Comparison of ENCODE assay signal across 34 cellular contexts in the genomic region with DNA sequence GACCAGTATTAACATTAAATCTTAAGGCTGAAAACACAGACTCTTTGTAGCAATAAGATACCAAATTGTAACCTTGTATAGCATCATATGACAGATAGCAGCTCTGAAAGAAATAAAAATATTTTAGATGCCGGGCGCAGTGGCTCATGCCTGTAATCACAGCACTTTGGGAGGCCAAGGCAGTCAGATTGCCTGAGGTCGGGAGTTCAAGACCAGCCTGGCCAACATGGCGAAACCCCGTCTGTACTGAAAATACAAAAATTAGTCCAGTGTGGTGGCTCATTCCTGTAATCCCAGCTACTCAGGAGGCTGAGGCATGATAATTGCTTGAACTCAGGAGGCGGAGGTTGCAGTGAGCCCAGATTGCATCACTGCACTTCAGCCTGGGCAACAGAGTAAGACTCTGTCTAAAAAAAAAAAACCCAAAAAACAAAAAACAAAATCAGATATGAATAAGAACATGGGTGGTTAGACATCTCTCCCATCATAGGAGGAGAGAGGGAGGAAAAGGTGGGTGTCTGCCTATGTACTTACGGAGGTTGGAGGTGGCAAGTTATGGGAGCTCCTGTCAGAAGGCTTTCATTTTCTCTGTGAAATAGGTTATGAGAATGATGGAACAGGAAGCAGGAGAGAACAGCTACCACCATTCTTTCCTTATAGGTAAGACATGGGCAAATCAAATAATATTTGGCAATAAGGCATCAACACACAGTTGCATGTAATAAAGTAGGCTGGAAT. TPM values are rescaled to one million over a fixed set of nuclear protein-coding genes. Genes with fewer than 3 reads are reported as not detected.
"Had no signal": no experiment of that assay in that cellular context is flagged by ENCODE, and none has a peak within 500 bp of the region (broad histone marks: within the 10 kb centered on the region; RNA-seq: fewer than 3 reads in every experiment).

No MANE protein-coding gene starts in this region.

- H3K9me3 Mint-ChIP-seq: memory B cell; nephron progenitor cell; stimulated activated effector memory CD8-positive, alpha-beta T cell treated with anti-CD3 and anti-CD28 coated beads, Interleukin-12 subunit alpha, Interleukin-12 subunit beta, amount 100 ng/mL, for 72 hours had no signal

- H3K36me3 Mint-ChIP-seq: memory B cell; naive thymus-derived CD4-positive, alpha-beta T cell; stimulated activated effector memory CD8-positive, alpha-beta T cell treated with anti-CD3 and anti-CD28 coated beads, Interleukin-12 subunit alpha, Interleukin-12 subunit beta, amount 100 ng/mL, for 72 hours had no signal

- H3K9me3 ChIP-seq: esophagus muscularis mucosa, gastroesophageal sphincter, heart left ventricle, prostate gland, sigmoid colon, stomach, tibial nerve, upper lobe of right lung, uterus had no signal

- DNase-seq: cortex of kidney; dorsolateral prefrontal cortex; effector memory CD4-positive, alpha-beta T cell; foreskin keratinocyte; heart left ventricle; kidney; naive thymus-derived CD4-positive, alpha-beta T cell; nephron progenitor cell; nucleus accumbens; right cardiac atrium; sigmoid colon; stimulated activated CD4-positive, alpha-beta T cell treated with anti-CD3 and anti-CD28 coated beads, Interleukin-2, amount 100 ng/mL, for 24 hours; stimulated activated CD4-positive, alpha-beta T cell treated with anti-CD3 and anti-CD28 coated beads, Interleukin-4, amount 100 ng/mL, for 24 hours; stimulated activated naive CD4-positive, alpha-beta T cell treated with Interleukin-2 at 50 U/mL for 16 hours; stomach; upper lobe of right lung; uterus had no signal

- H2AFZ ChIP-seq: hepatocyte had no signal

- ATAC-seq: foreskin keratinocyte; gastroesophageal sphincter; heart left ventricle; left lobe of liver; naive thymus-derived CD4-positive, alpha-beta T cell; right cardiac atrium; stimulated activated effector memory CD8-positive, alpha-beta T cell treated with anti-CD3 and anti-CD28 coated beads, Interleukin-12 subunit alpha, Interleukin-12 subunit beta, amount 100 ng/mL, for 72 hours; upper lobe of right lung had no signal

- H3K27ac Mint-ChIP-seq: memory B cell; nephron progenitor cell; stimulated activated effector memory CD8-positive, alpha-beta T cell treated with anti-CD3 and anti-CD28 coated beads, Interleukin-12 subunit alpha, Interleukin-12 subunit beta, amount 100 ng/mL, for 72 hours had no signal

- H3K4me3 ChIP-seq: dorsolateral prefrontal cortex, esophagus muscularis mucosa, gastroesophageal sphincter, heart left ventricle, hepatocyte, lung, prostate gland, sigmoid colon, stomach, tibial nerve, upper lobe of right lung, uterus had no signal

- H3K27me3 ChIP-seq: dorsolateral prefrontal cortex, esophagus muscularis mucosa, foreskin keratinocyte, gastroesophageal sphincter, heart left ventricle, hepatocyte, sigmoid colon, upper lobe of right lung, uterus had no signal

- H3K4me1 ChIP-seq: prostate gland, sigmoid colon, upper lobe of right lung, uterus had no signal

- H3K4me2 ChIP-seq: hepatocyte had no signal

- H3K4me3 Mint-ChIP-seq: memory B cell; naive thymus-derived CD4-positive, alpha-beta T cell; nephron progenitor cell; stimulated activated effector memory CD8-positive, alpha-beta T cell treated with anti-CD3 and anti-CD28 coated beads, Interleukin-12 subunit alpha, Interleukin-12 subunit beta, amount 100 ng/mL, for 72 hours had no signal

- H3K27ac ChIP-seq: dorsolateral prefrontal cortex, esophagus muscularis mucosa, foreskin keratinocyte, gastroesophageal sphincter, heart left ventricle, hepatocyte, prostate gland, sigmoid colon, stomach, tibial nerve, upper lobe of right lung, uterus had no signal

- FAIRE-seq: endothelial cell of umbilical vein, kidney had no signal

- H3K79me2 ChIP-seq: hepatocyte had no signal

- H3K36me3 ChIP-seq: esophagus muscularis mucosa, gastroesophageal sphincter, heart left ventricle, prostate gland, sigmoid colon, stomach, tibial nerve, upper lobe of right lung, uterus had no signal

- H3K4me1 Mint-ChIP-seq: stimulated activated effector memory CD8-positive, alpha-beta T cell treated with anti-CD3 and anti-CD28 coated beads, Interleukin-12 subunit alpha, Interleukin-12 subunit beta, amount 100 ng/mL, for 72 hours had no signal

RNA-seq across cellular contexts. Expression of gene GPRC5D, which starts 55.7 kb away (rescaled TPM):
- total RNA-seq: endothelial cell of umbilical vein, epithelial cell of proximal tubule, fibroblast of lung, foreskin keratinocyte, gastroesophageal sphincter, heart left ventricle, hepatocyte, left lobe of liver, lung, mucosa of gallbladder, osteocyte, prostate gland, renal cortical epithelial cell, right cardiac atrium, sigmoid colon, skeletal muscle tissue, stomach, temporal lobe, tibial nerve, upper lobe of right lung, uterus had no signal
- polyA plus RNA-seq: endothelial cell of umbilical vein, foreskin keratinocyte, hepatocyte, right cardiac atrium had no signal
